In the genomic region with DNA sequence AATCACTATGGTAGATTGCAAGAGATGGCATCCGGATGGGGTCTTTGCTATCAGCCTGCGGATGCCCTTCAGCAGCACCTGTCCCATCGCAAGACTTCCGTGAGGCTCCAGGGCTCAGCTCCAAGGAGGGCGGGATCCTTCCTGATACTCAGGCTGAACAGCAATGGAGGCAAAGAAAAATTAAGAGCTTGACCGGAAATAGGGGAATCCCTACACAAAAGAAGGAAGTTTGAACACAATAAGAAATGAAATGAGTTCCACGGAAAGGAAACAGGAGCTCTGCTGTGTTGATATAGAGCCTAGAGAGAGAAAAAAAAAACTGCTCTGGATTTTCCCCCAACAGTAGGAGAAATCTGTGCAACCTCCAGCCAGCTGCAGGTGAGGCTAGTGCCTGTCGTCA, we compare ENCODE assay signal across 15 cellular contexts.
"Had no signal": no experiment of that assay in that cellular context is flagged by ENCODE, and none has a peak within 500 bp of the region (broad histone marks: within the 10 kb centered on the region; RNA-seq: fewer than 3 reads in every experiment).

No MANE protein-coding gene starts in this region.

- DNase-seq: activated CD4-positive, alpha-beta T cell treated with anti-CD3 and anti-CD28 coated beads for 4 hours; activated naive CD4-positive, alpha-beta T cell treated with Interleukin-2 at 50 U/mL for 16 hours; colonic mucosa; effector CD8-positive, alpha-beta T cell; hippocampal formation; kidney glomerular epithelial cell; lower lobe of right lung; spleen; stimulated activated CD4-positive, alpha-beta T cell treated with anti-CD3 and anti-CD28 coated beads, Interleukin-1b, Interleukin-23, amount 100 ng/mL, for 48 hours; stimulated activated naive CD8-positive, alpha-beta T cell treated with anti-CD3 and anti-CD28 coated beads, Interleukin-15, Interleukin-2, amounts not matched to agents 100 U/mL and 50 U/mL, for 24 hours; testis; upper lobe of right lung had no signal

- H3K4me3 ChIP-seq: colonic mucosa, lower lobe of right lung, prostate gland, spleen, testis, upper lobe of right lung had no signal

- H3K27me3 ChIP-seq: colonic mucosa, spleen, testis, upper lobe of right lung had no signal

- H3K27ac ChIP-seq: colonic mucosa, lower lobe of right lung, prostate gland, testis, upper lobe of right lung had no signal

- H3K27ac Mint-ChIP-seq: mesothelial cell of epicardium had no signal

- H3K36me3 Mint-ChIP-seq: mesothelial cell of epicardium had no signal

- H3K4me1 ChIP-seq: colonic mucosa, prostate gland, testis had no signal

- H3K4me3 Mint-ChIP-seq: mesothelial cell of epicardium had no signal

- H3K36me3 ChIP-seq: colonic mucosa, lower lobe of right lung, prostate gland, spleen, upper lobe of right lung had no signal

- ATAC-seq: lower lobe of right lung, sciatic nerve, upper lobe of right lung had no signal

- H3K9me3 ChIP-seq: colonic mucosa, lower lobe of right lung, prostate gland, spleen, testis, upper lobe of right lung had no signal
